In the genomic region with DNA sequence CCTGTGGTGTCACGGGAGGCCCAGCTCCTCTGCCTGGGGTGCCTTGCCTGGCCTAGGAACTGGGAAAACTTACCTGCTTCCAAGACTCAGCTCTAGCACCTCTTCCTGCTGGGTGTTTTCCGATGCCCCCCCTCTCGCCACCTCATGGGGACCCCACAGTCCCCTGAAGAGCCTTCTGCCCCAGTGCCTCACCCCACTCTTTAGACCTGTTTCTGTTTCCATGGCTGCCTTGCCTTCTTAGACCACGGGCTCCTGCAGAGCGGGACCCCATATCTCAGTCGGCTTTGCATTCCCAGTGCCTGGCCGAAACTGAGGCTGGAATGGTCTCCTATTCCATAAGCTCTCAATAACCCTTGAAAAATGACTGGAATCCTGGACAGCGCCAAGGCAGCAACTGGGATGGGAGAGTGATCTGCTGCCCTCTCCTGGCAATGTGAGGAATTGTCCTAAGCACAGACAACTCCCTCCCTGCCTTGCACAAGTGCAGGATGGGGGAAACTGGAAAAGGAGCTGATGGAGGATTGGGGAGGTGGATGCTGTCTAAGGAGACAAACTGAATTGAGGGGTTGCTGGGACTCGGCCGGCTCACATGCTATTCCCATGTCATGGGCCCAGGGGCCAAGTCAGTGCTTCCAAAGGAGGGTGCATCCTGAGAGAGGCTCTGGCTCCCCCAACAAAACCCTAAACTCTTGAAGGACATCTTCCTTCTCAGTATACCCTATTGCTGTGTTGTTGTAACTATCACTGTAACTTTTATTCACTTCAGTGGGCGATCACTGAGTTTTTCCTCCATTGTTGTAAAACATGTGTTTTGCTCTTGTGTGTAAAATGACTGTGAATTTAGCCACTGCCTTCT, we compare ENCODE assay signal across 8 cellular contexts. TPM values are rescaled to one million over a fixed set of nuclear protein-coding genes. Genes with fewer than 3 reads are reported as not detected.
DNase-seq lines count a peak whose midpoint lies in the region; ATAC-seq and TF ChIP-seq lines count a peak whose summit lies in the region.

No MANE protein-coding gene starts in this region.

- peaks cover 3% of the 10 kb centered on the region for H3K4me1 Mint-ChIP-seq in activated B cell treated with CpG ODN at 0.5 μM for 24 hours

- CTCF ChIA-PET in AG04449 (lab: Yijun Ruan, JAX): interaction anchor here (0.7 to 4.0 kb wide), 26 partner anchors 9 to 468 kb away, joined by 3 to 61 read pairs (median 5); no protein-coding TSS in a partner anchor
- CTCF ChIA-PET in activated B cell treated with CpG ODN at 0.5 μM for 24 hours (lab: Charles Lee): interaction anchor here (0.6 to 2.5 kb wide), 11 partner anchors 10 to 443 kb away, joined by 3 to 45 read pairs (median 4); no protein-coding TSS in a partner anchor

- peak; percentile 99 for TF ChIP-seq CTCF in AG04449 (IDR thresholded peaks at IDR 0.05; ENCODE audit: insufficient read depth, low read length, missing control alignments)
- peak; percentile 84 for TF ChIP-seq CTCF in GM13977 (IDR thresholded peaks at IDR 0.05; ENCODE audit: extremely low read depth, insufficient read depth, missing control alignments)
- peak; percentile 31 for TF ChIP-seq CTCF in activated B cell treated with CpG ODN at 0.5 μM for 24 hours (IDR thresholded peaks at IDR 0.05)
- TF ChIP-seq CTCF in choroid plexus epithelial cell (conservative IDR thresholded peaks at IDR 0.05; ENCODE audit: low read depth, low read length): peak; percentile 99

- intact Hi-C loops in activated B cell treated with CpG ODN at 0.5 μM for 24 hours (cut with micrococcal nuclease) (no loop called here), left colon (cut with DNase I, micrococcal nuclease) (loop anchor here in 1 of 2 donors (5.0 kb wide), 2 partner anchors 126 to 141 kb away; no protein-coding TSS in a partner anchor)

- no peak overlapping the region for H3K4me3 Mint-ChIP-seq in activated B cell treated with CpG ODN at 0.5 μM for 24 hours

- no peaks in the 10 kb centered on the region for H3K9me3 Mint-ChIP-seq in activated B cell treated with CpG ODN at 0.5 μM for 24 hours

- H3K4me3 ChIP-seq in AG04449 (ENCODE audit: low read depth, low read length) (no peak overlapping the region), choroid plexus epithelial cell (ENCODE audit: low read depth, low read length) (no peak overlapping the region)

- DNase-seq in AG04449 (ENCODE audit: low read depth, low spot score) (no peak), GM13977 (ENCODE audit: low spot score) (peak; percentile 70), NCI-H1694 treated with DMSO at 0.1 percent for 48 hours (lab: John Stamatoyannopoulos, UW) (peak; percentile 56), activated B cell treated with CpG ODN at 0.5 μM for 24 hours (no peak), choroid plexus epithelial cell (ENCODE audit: low read depth) (peak; percentile 85), left colon (peak; percentile 31 to 53)
- peak; percentile 44 for DNase-seq in stimulated activated CD4-positive, alpha-beta T cell treated with anti-CD3 and anti-CD28 coated beads, Interleukin-4, amount 100 ng/mL, for 1 hour

- in situ Hi-C loops in GM13977 (cut with MboI; ENCODE audit: low pct_unique_long_range_greater_than_20kb, low sequenced_read_pairs, unreplicated experiment): loop anchor here (10.0 kb wide), 1 partner anchor 143 kb away; no protein-coding TSS in a partner anchor

- no peaks in the 10 kb centered on the region for H3K27me3 Mint-ChIP-seq in activated B cell treated with CpG ODN at 0.5 μM for 24 hours

- H3K27ac Mint-ChIP-seq in activated B cell treated with CpG ODN at 0.5 μM for 24 hours: no peak overlapping the region

- H3K36me3 Mint-ChIP-seq in activated B cell treated with CpG ODN at 0.5 μM for 24 hours (ENCODE audit: low read depth): peaks cover 29% of the 10 kb centered on the region

- POLR2A ChIA-PET in AG04449 (lab: Yijun Ruan, JAX): no interaction called here
- POLR2A ChIA-PET in activated B cell treated with CpG ODN at 0.5 μM for 24 hours (lab: Charles Lee): no interaction called here

- ATAC-seq in activated B cell treated with CpG ODN at 0.5 μM for 24 hours (ENCODE audit: low read depth): peak; percentile 71
- ATAC-seq in left colon: peak; percentile 77
- ATAC-seq in GM19395 (IDR thresholded peaks at IDR 0.05; ENCODE audit: unreplicated experiment): no peak

RNA-seq across cellular contexts. Expression of a gene that starts 26.6 kb away (rescaled TPM):
- total RNA-seq in activated B cell treated with CpG ODN at 0.5 μM for 24 hours: 15.7 and 18.1 TPM in 2 replicates
- 10 to 100 TPM; 15.7 to 18.5 TPM for total RNA-seq in left colon

RNA-seq across cellular contexts. Expression of a gene that starts 50.2 kb away (rescaled TPM):
- total RNA-seq in activated B cell treated with CpG ODN at 0.5 μM for 24 hours: 0.29 TPM in 1 of 2 replicates, not detected in the other
- total RNA-seq in left colon: not detected

Comparison
In these comparisons a context has a peak if more than half of its experiments do, and no peak if none do; other contexts are left out.
1. DNase-seq: peak in GM13977 (single experiment), NCI-H1694 treated with DMSO at 0.1 percent for 48 hours (single experiment), choroid plexus epithelial cell (single experiment), left colon (2 of 2) and stimulated activated CD4-positive, alpha-beta T cell treated with anti-CD3 and anti-CD28 coated beads, Interleukin-4, amount 100 ng/mL, for 1 hour (single experiment); none in AG04449 (single experiment) and activated B cell treated with CpG ODN at 0.5 μM for 24 hours (single experiment).
2. CTCF ChIP-seq: peak in every context shown above with its lines; median percentile 99 in AG04449; 99 in choroid plexus epithelial cell; 84 in GM13977; 31 in activated B cell treated with CpG ODN at 0.5 μM for 24 hours.